In the genomic region with DNA sequence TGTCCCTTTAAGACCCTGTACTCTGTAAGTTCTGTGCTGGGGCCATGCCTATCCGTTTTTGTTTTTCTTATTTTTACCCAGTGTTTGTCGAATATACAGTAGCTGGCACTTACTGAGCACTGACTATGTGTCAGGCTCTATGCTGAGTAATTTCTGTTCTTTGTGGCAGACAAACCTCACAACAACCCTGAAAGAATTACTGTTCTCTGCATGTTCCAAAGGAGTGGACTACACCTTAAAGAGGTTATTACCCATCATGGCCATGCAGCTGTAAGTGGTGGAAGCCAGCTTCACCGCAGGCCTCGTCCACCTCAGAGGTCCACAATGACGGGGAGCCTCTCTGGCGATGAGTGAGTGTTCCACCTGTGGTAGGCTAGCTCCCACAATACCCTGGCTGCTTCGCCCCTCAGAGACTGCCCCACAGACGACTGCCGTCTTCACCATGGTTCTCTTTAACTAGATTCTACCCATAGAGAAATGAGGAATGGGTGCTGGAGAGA, we compare ENCODE assay signal across 1 cellular context.
TF ChIP-seq lines count a peak whose summit lies in the region.

No MANE protein-coding gene starts in this region.

TF ChIP-seq in GM12878, 131 proteins besides CTCF, POLR2A, EP300 and RAD21 (continued from another document and continues in another):
- TF ChIP-seq ZNF207 (IDR thresholded peaks at IDR 0.05; ENCODE audit: borderline replicate concordance) = no peak
- 0 out of 2 replicates have a peak, but pooled peaks have one; percentile 10 for TF ChIP-seq IKZF1 (conservative IDR thresholded peaks at IDR 0.05)
- TF ChIP-seq BMI1 (IDR thresholded peaks at IDR 0.05; ENCODE audit: borderline replicate concordance) = no peak
- TF ChIP-seq, protein P1, sequence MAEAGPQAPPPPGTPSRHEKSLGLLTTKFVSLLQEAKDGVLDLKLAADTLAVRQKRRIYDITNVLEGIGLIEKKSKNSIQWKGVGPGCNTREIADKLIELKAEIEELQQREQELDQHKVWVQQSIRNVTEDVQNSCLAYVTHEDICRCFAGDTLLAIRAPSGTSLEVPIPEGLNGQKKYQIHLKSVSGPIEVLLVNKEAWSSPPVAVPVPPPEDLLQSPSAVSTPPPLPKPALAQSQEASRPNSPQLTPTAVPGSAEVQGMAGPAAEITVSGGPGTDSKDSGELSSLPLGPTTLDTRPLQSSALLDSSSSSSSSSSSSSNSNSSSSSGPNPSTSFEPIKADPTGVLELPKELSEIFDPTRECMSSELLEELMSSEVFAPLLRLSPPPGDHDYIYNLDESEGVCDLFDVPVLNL (IDR thresholded peaks at IDR 0.05; ENCODE audit: low read depth, low read length) = no peak
- TF ChIP-seq, protein P2, sequence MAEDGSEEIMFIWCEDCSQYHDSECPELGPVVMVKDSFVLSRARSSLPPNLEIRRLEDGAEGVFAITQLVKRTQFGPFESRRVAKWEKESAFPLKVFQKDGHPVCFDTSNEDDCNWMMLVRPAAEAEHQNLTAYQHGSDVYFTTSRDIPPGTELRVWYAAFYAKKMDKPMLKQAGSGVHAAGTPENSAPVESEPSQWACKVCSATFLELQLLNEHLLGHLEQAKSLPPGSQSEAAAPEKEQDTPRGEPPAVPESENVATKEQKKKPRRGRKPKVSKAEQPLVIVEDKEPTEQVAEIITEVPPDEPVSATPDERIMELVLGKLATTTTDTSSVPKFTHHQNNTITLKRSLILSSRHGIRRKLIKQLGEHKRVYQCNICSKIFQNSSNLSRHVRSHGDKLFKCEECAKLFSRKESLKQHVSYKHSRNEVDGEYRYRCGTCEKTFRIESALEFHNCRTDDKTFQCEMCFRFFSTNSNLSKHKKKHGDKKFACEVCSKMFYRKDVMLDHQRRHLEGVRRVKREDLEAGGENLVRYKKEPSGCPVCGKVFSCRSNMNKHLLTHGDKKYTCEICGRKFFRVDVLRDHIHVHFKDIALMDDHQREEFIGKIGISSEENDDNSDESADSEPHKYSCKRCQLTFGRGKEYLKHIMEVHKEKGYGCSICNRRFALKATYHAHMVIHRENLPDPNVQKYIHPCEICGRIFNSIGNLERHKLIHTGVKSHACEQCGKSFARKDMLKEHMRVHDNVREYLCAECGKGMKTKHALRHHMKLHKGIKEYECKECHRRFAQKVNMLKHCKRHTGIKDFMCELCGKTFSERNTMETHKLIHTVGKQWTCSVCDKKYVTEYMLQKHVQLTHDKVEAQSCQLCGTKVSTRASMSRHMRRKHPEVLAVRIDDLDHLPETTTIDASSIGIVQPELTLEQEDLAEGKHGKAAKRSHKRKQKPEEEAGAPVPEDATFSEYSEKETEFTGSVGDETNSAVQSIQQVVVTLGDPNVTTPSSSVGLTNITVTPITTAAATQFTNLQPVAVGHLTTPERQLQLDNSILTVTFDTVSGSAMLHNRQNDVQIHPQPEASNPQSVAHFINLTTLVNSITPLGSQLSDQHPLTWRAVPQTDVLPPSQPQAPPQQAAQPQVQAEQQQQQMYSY (CRISPR knock-in tag; IDR thresholded peaks at IDR 0.05) = no peak
- TF ChIP-seq TCF3 (IDR thresholded peaks at IDR 0.05; ENCODE audit: borderline replicate concordance, insufficient read depth, low read depth, low read length) = 0 out of 2 replicates have a peak, but pooled peaks have one; percentile 18
- TF ChIP-seq, protein P3, sequence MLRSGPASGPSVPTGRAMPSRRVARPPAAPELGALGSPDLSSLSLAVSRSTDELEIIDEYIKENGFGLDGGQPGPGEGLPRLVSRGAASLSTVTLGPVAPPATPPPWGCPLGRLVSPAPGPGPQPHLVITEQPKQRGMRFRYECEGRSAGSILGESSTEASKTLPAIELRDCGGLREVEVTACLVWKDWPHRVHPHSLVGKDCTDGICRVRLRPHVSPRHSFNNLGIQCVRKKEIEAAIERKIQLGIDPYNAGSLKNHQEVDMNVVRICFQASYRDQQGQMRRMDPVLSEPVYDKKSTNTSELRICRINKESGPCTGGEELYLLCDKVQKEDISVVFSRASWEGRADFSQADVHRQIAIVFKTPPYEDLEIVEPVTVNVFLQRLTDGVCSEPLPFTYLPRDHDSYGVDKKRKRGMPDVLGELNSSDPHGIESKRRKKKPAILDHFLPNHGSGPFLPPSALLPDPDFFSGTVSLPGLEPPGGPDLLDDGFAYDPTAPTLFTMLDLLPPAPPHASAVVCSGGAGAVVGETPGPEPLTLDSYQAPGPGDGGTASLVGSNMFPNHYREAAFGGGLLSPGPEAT (IDR thresholded peaks at IDR 0.05; ENCODE audit: low read depth) = no peak
- no peak for TF ChIP-seq NBN (IDR thresholded peaks at IDR 0.05)
- TF ChIP-seq, protein P4, sequence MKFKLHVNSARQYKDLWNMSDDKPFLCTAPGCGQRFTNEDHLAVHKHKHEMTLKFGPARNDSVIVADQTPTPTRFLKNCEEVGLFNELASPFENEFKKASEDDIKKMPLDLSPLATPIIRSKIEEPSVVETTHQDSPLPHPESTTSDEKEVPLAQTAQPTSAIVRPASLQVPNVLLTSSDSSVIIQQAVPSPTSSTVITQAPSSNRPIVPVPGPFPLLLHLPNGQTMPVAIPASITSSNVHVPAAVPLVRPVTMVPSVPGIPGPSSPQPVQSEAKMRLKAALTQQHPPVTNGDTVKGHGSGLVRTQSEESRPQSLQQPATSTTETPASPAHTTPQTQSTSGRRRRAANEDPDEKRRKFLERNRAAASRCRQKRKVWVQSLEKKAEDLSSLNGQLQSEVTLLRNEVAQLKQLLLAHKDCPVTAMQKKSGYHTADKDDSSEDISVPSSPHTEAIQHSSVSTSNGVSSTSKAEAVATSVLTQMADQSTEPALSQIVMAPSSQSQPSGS (IDR thresholded peaks at IDR 0.05; ENCODE audit: low read length) = peak; percentile 60
- no peak for TF ChIP-seq SPI1 (IDR thresholded peaks at IDR 0.05; ENCODE audit: borderline replicate concordance, insufficient read depth, low read depth, low read length)
- TF ChIP-seq, protein P5, sequence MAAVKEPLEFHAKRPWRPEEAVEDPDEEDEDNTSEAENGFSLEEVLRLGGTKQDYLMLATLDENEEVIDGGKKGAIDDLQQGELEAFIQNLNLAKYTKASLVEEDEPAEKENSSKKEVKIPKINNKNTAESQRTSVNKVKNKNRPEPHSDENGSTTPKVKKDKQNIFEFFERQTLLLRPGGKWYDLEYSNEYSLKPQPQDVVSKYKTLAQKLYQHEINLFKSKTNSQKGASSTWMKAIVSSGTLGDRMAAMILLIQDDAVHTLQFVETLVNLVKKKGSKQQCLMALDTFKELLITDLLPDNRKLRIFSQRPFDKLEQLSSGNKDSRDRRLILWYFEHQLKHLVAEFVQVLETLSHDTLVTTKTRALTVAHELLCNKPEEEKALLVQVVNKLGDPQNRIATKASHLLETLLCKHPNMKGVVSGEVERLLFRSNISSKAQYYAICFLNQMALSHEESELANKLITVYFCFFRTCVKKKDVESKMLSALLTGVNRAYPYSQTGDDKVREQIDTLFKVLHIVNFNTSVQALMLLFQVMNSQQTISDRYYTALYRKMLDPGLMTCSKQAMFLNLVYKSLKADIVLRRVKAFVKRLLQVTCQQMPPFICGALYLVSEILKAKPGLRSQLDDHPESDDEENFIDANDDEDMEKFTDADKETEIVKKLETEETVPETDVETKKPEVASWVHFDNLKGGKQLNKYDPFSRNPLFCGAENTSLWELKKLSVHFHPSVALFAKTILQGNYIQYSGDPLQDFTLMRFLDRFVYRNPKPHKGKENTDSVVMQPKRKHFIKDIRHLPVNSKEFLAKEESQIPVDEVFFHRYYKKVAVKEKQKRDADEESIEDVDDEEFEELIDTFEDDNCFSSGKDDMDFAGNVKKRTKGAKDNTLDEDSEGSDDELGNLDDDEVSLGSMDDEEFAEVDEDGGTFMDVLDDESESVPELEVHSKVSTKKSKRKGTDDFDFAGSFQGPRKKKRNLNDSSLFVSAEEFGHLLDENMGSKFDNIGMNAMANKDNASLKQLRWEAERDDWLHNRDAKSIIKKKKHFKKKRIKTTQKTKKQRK (IDR thresholded peaks at IDR 0.05; ENCODE audit: low read depth, low read length) = no peak
- TF ChIP-seq SMAD1 (IDR thresholded peaks at IDR 0.05; ENCODE audit: low read depth, partially characterized antibody) = no peak
- no peak for TF ChIP-seq ZBED1 (IDR thresholded peaks at IDR 0.05; ENCODE audit: borderline replicate concordance)
- no peak for TF ChIP-seq RB1 (IDR thresholded peaks at IDR 0.05; ENCODE audit: borderline replicate concordance)
- 0 out of 2 replicates have a peak, but pooled peaks have one; percentile 15 for TF ChIP-seq MEF2A (IDR thresholded peaks at IDR 0.05; ENCODE audit: insufficient read depth, low read depth, low read length)
- TF ChIP-seq MTA3 (IDR thresholded peaks at IDR 0.05; ENCODE audit: borderline replicate concordance, low read length) = peak; percentile 37; the same call in 1 of the 2 replicates
- TF ChIP-seq, protein P6, sequence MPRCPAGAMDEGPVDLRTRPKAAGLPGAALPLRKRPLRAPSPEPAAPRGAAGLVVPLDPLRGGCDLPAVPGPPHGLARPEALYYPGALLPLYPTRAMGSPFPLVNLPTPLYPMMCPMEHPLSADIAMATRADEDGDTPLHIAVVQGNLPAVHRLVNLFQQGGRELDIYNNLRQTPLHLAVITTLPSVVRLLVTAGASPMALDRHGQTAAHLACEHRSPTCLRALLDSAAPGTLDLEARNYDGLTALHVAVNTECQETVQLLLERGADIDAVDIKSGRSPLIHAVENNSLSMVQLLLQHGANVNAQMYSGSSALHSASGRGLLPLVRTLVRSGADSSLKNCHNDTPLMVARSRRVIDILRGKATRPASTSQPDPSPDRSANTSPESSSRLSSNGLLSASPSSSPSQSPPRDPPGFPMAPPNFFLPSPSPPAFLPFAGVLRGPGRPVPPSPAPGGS (IDR thresholded peaks at IDR 0.05; ENCODE audit: borderline replicate concordance, insufficient read depth, low read depth, low read length, poor library complexity, severe bottlenecking) = peak; percentile 29
- TF ChIP-seq YY1 (IDR thresholded peaks at IDR 0.05; ENCODE audit: low read depth, low read length) = no peak
- TF ChIP-seq, protein P7, sequence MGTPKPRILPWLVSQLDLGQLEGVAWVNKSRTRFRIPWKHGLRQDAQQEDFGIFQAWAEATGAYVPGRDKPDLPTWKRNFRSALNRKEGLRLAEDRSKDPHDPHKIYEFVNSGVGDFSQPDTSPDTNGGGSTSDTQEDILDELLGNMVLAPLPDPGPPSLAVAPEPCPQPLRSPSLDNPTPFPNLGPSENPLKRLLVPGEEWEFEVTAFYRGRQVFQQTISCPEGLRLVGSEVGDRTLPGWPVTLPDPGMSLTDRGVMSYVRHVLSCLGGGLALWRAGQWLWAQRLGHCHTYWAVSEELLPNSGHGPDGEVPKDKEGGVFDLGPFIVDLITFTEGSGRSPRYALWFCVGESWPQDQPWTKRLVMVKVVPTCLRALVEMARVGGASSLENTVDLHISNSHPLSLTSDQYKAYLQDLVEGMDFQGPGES (IDR thresholded peaks at IDR 0.05) = no peak
- TF ChIP-seq, protein P8, sequence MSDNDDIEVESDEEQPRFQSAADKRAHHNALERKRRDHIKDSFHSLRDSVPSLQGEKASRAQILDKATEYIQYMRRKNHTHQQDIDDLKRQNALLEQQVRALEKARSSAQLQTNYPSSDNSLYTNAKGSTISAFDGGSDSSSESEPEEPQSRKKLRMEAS (IDR thresholded peaks at IDR 0.05; ENCODE audit: low read depth, low read length) = no peak
- TF ChIP-seq MXI1 (IDR thresholded peaks at IDR 0.05; ENCODE audit: low read depth, low read length) = no peak
- no peak for TF ChIP-seq CBFB (IDR thresholded peaks at IDR 0.05; ENCODE audit: low read depth)
- no peak for TF ChIP-seq SUPT20H (IDR thresholded peaks at IDR 0.05; ENCODE audit: borderline replicate concordance, control insufficient read depth, low read depth, low read length)
- TF ChIP-seq JUND (IDR thresholded peaks at IDR 0.05; ENCODE audit: low read depth, low read length) = peak; percentile 57; the same call in 1 of the 2 replicates
- peak; percentile 38; the same call in 1 of the 2 replicates for TF ChIP-seq NFIC (IDR thresholded peaks at IDR 0.05; ENCODE audit: low read depth, low read length)
- 0 out of 2 replicates have a peak, but pooled peaks have one; percentile 29 for TF ChIP-seq MTA2 (IDR thresholded peaks at IDR 0.05; ENCODE audit: low read depth)
- no peak for TF ChIP-seq CBX3 (IDR thresholded peaks at IDR 0.05; ENCODE audit: borderline replicate concordance, low read depth)
- TF ChIP-seq TCF12 (IDR thresholded peaks at IDR 0.05; ENCODE audit: low read depth, low read length) = peak; percentile 59; the same call in 1 of the 2 replicates
- peak; percentile 74; the same call in 1 of the 2 replicates for TF ChIP-seq IRF4 (IDR thresholded peaks at IDR 0.05; ENCODE audit: low read depth, low read length)
- TF ChIP-seq, protein P9, sequence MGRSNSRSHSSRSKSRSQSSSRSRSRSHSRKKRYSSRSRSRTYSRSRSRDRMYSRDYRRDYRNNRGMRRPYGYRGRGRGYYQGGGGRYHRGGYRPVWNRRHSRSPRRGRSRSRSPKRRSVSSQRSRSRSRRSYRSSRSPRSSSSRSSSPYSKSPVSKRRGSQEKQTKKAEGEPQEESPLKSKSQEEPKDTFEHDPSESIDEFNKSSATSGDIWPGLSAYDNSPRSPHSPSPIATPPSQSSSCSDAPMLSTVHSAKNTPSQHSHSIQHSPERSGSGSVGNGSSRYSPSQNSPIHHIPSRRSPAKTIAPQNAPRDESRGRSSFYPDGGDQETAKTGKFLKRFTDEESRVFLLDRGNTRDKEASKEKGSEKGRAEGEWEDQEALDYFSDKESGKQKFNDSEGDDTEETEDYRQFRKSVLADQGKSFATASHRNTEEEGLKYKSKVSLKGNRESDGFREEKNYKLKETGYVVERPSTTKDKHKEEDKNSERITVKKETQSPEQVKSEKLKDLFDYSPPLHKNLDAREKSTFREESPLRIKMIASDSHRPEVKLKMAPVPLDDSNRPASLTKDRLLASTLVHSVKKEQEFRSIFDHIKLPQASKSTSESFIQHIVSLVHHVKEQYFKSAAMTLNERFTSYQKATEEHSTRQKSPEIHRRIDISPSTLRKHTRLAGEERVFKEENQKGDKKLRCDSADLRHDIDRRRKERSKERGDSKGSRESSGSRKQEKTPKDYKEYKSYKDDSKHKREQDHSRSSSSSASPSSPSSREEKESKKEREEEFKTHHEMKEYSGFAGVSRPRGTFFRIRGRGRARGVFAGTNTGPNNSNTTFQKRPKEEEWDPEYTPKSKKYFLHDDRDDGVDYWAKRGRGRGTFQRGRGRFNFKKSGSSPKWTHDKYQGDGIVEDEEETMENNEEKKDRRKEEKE (IDR thresholded peaks at IDR 0.05) = no peak
- peak; percentile 66 for TF ChIP-seq JUNB (IDR thresholded peaks at IDR 0.05)
- no peak for TF ChIP-seq LARP7 (IDR thresholded peaks at IDR 0.05)
